In genomic region chr5:158955636-158956035, GRCh38 we compare ENCODE assay signal across 28 cellular contexts.
"Had no signal": no experiment of that assay in that cellular context is flagged by ENCODE, and none has a peak within 500 bp of the region (broad histone marks: within the 10 kb centered on the region; RNA-seq: fewer than 3 reads in every experiment).

No MANE protein-coding gene starts in this region.

- H3K4me3 ChIP-seq: ascending aorta, cardiac muscle cell, colonic mucosa, gastrocnemius medialis, left lung, lower lobe of right lung, right lobe of liver, thyroid gland, upper lobe of left lung, vagina had no signal

- H3K4me3 Mint-ChIP-seq: activated naive CD4-positive, alpha-beta T cell treated with anti-CD3 and anti-CD28 coated beads, Interleukin-2, amount 10 ng/mL, durations not matched to agents 7 days and 5 days; activated naive CD8-positive, alpha-beta T cell treated with anti-CD3 and anti-CD28 coated beads, Interleukin-2, amount 10 ng/mL, durations not matched to agents 7 days and 5 days; activated T-helper 1 cell treated with anti-CD3 and anti-CD28 coated beads, Interleukin-12 subunit alpha, Interleukin-12 subunit beta, Interleukin-2, Interleukin-4 antibody, amounts not matched to agents 30 ng/mL and 10 ng/mL and 1 ng/mL, durations not matched to agents 14 hours and 24 hours and 36 hours; brain; natural killer cell treated with Interleukin-12 subunit alpha and Interleukin-12 subunit beta and Interleukin-15 and Interleukin-18, amount 100 ng/mL, for 72 hours; stimulated activated naive CD8-positive, alpha-beta T cell treated with anti-CD3 and anti-CD28 coated beads, Interleukin-15, amount 100 ng/mL, for 72 hours had no signal

- H3K36me3 ChIP-seq: ascending aorta, cardiac muscle cell, colonic mucosa, gastrocnemius medialis, left lung, lower lobe of right lung, right lobe of liver, thyroid gland, upper lobe of left lung, vagina had no signal

- H3K9me3 ChIP-seq: ascending aorta, colonic mucosa, gastrocnemius medialis, left lung, lower lobe of right lung, thyroid gland, upper lobe of left lung, vagina had no signal

- H3K27me3 ChIP-seq: ascending aorta, cardiac muscle cell, colonic mucosa, gastrocnemius medialis, left lung, right lobe of liver, thyroid gland, upper lobe of left lung, vagina had no signal

- H3K36me3 Mint-ChIP-seq: activated naive CD8-positive, alpha-beta T cell treated with anti-CD3 and anti-CD28 coated beads, Interleukin-2, amount 10 ng/mL, durations not matched to agents 7 days and 5 days; brain; natural killer cell treated with Interleukin-12 subunit alpha and Interleukin-12 subunit beta and Interleukin-15 and Interleukin-18, amount 100 ng/mL, for 72 hours had no signal

- FAIRE-seq: islet of Langerhans had no signal

- ATAC-seq: gastrocnemius medialis; left lung; lower lobe of right lung; natural killer cell treated with Interleukin-12 subunit alpha and Interleukin-12 subunit beta and Interleukin-15 and Interleukin-18, amount 100 ng/mL, for 72 hours; right lobe of liver; stimulated activated naive CD8-positive, alpha-beta T cell treated with anti-CD3 and anti-CD28 coated beads, Interleukin-15, amount 100 ng/mL, for 72 hours had no signal

- H3K27ac ChIP-seq: ascending aorta, cardiac muscle cell, colonic mucosa, gastrocnemius medialis, left lung, lower lobe of right lung, right lobe of liver, thyroid gland, upper lobe of left lung, vagina had no signal

- DNase-seq: activated CD4-positive, alpha-beta T cell treated with anti-CD3 and anti-CD28 coated beads for 4 hours; activated CD4-positive, alpha-beta T cell treated with anti-CD3 and anti-CD28 coated beads, Interleukin-2, amount 50 U/mL, for 4 hours; activated effector memory CD4-positive, alpha-beta T cell treated with anti-CD3 and anti-CD28 coated beads, Interleukin-2, amount 50 U/mL, for 16 hours; activated naive CD4-positive, alpha-beta T cell treated with anti-CD3 and anti-CD28 coated beads, Interleukin-2, amount 10 ng/mL, durations not matched to agents 7 days and 5 days; activated naive CD8-positive, alpha-beta T cell treated with anti-CD3 and anti-CD28 coated beads, Interleukin-2, amount 10 ng/mL, durations not matched to agents 7 days and 5 days; activated T-cell treated with anti-CD3 and anti-CD28 coated beads for 4 hours; cerebellar nuclear complex; colonic mucosa; effector memory CD4-positive, alpha-beta T cell; erythroblast; gastrocnemius medialis; glutamatergic neuron; left lung; lower lobe of right lung; mesendoderm; right lobe of liver; stimulated activated CD4-positive, alpha-beta T cell treated with anti-CD3 and anti-CD28 coated beads, Interleukin-4, amount 100 ng/mL, for 1 hour; stimulated activated naive CD8-positive, alpha-beta T cell treated with anti-CD3 and anti-CD28 coated beads, Interleukin-15, amount 100 ng/mL, for 72 hours; thyroid gland; upper lobe of left lung had no signal

- H3K9me3 Mint-ChIP-seq: activated naive CD4-positive, alpha-beta T cell treated with anti-CD3 and anti-CD28 coated beads, Interleukin-2, amount 10 ng/mL, durations not matched to agents 7 days and 5 days; activated naive CD8-positive, alpha-beta T cell treated with anti-CD3 and anti-CD28 coated beads, Interleukin-2, amount 10 ng/mL, durations not matched to agents 7 days and 5 days; activated T-helper 1 cell treated with anti-CD3 and anti-CD28 coated beads, Interleukin-12 subunit alpha, Interleukin-12 subunit beta, Interleukin-2, Interleukin-4 antibody, amounts not matched to agents 30 ng/mL and 10 ng/mL and 1 ng/mL, durations not matched to agents 14 hours and 24 hours and 36 hours; natural killer cell treated with Interleukin-12 subunit alpha and Interleukin-12 subunit beta and Interleukin-15 and Interleukin-18, amount 100 ng/mL, for 72 hours; stimulated activated naive CD8-positive, alpha-beta T cell treated with anti-CD3 and anti-CD28 coated beads, Interleukin-15, amount 100 ng/mL, for 72 hours had no signal

- H3K27ac Mint-ChIP-seq: activated naive CD4-positive, alpha-beta T cell treated with anti-CD3 and anti-CD28 coated beads, Interleukin-2, amount 10 ng/mL, durations not matched to agents 7 days and 5 days; activated naive CD8-positive, alpha-beta T cell treated with anti-CD3 and anti-CD28 coated beads, Interleukin-2, amount 10 ng/mL, durations not matched to agents 7 days and 5 days; activated T-helper 1 cell treated with anti-CD3 and anti-CD28 coated beads, Interleukin-12 subunit alpha, Interleukin-12 subunit beta, Interleukin-2, Interleukin-4 antibody, amounts not matched to agents 30 ng/mL and 10 ng/mL and 1 ng/mL, durations not matched to agents 14 hours and 24 hours and 36 hours; natural killer cell treated with Interleukin-12 subunit alpha and Interleukin-12 subunit beta and Interleukin-15 and Interleukin-18, amount 100 ng/mL, for 72 hours; progenitor cell of endocrine pancreas; stimulated activated naive CD8-positive, alpha-beta T cell treated with anti-CD3 and anti-CD28 coated beads, Interleukin-15, amount 100 ng/mL, for 72 hours had no signal

- H3K27me3 Mint-ChIP-seq: activated naive CD4-positive, alpha-beta T cell treated with anti-CD3 and anti-CD28 coated beads, Interleukin-2, amount 10 ng/mL, durations not matched to agents 7 days and 5 days; brain; stimulated activated naive CD8-positive, alpha-beta T cell treated with anti-CD3 and anti-CD28 coated beads, Interleukin-15, amount 100 ng/mL, for 72 hours had no signal

- H3K4me1 ChIP-seq: colonic mucosa, left lung, lower lobe of right lung, right lobe of liver had no signal

- H3K4me1 Mint-ChIP-seq: activated naive CD8-positive, alpha-beta T cell treated with anti-CD3 and anti-CD28 coated beads, Interleukin-2, amount 10 ng/mL, durations not matched to agents 7 days and 5 days had no signal
